ENCODE assay signal across 9 cellular contexts in the genomic region with DNA sequence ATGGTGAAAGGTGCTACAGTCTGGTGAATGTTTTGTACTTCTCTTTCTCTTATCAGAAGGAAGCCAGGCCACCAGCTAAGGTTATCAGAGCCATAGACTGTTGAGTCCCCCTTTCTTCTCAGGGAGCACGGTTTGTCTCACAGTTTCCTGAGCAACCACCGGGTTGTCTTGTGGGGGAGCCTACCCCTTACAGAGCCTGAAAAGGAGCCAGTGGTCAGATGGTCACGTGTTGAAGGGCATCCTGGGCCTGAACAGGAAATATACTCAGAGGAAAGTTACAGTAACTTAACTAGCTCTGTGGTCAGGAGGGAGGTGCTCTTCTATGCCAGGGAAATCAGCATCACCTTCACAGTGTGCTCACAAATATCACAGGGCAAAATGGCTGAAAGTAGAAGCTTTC. TPM values are rescaled to one million over a fixed set of nuclear protein-coding genes. Genes with fewer than 3 reads are reported as not detected.
A peak's percentile ranks its signal among the peaks of the same experiment; 100 is the strongest.
DNase-seq lines count a peak whose midpoint lies in the region; ATAC-seq and FAIRE-seq lines count a peak whose summit lies in the region.
"Had no signal": no experiment of that assay in that cellular context is flagged by ENCODE, and none has a peak within 500 bp of the region (broad histone marks: within the 10 kb centered on the region; RNA-seq: fewer than 3 reads in every experiment).

No MANE protein-coding gene starts in this region.

- no peaks in the 10 kb centered on the region for H3K79me1 ChIP-seq in mesendoderm (ENCODE audit: low read length)

- no peak overlapping the region for H3K23ac ChIP-seq in mesendoderm (ENCODE audit: low read length)

- peaks cover 19% of the 10 kb centered on the region for H3K9me3 Mint-ChIP-seq in activated CD4-positive, alpha-beta T cell treated with anti-CD3 and anti-CD28 coated beads, Interleukin-2, amount 10 ng/mL, durations not matched to agents 24 days and 14 days
- H3K9me3 Mint-ChIP-seq: activated B cell treated with CpG ODN at 0.5 μM for 24 hours had no signal

- no peak overlapping the region for H3K18ac ChIP-seq in mesendoderm (ENCODE audit: low read length)

- peaks cover 8% of the 10 kb centered on the region for H3K4me1 ChIP-seq in mesendoderm (ENCODE audit: control insufficient read depth, low read depth, low read length)

- no peak for FAIRE-seq in urothelium cell line (lab: Jason Lieb, UNC)

- no peak overlapping the region for H2BK120ac ChIP-seq in mesendoderm (ENCODE audit: low read depth, low read length)

- intact Hi-C loops in activated CD4-positive, alpha-beta T cell treated with anti-CD3 and anti-CD28 coated beads, Interleukin-2, amount 10 ng/mL, durations not matched to agents 24 days and 14 days (cut with micrococcal nuclease), result loop anchor here (1.0 kb wide), 3 partner anchors 8 to 12 kb away; partner anchors contain the start of gene CD28

- no peak overlapping the region for H4K5ac ChIP-seq in mesendoderm (ENCODE audit: low read length)

- H2BK15ac ChIP-seq in mesendoderm (replicated peaks; ENCODE audit: low read depth), result no peak overlapping the region

- no peaks in the 10 kb centered on the region for H3K27me3 ChIP-seq in mesendoderm (ENCODE audit: insufficient read depth, low read length, poor library complexity)

- no peak overlapping the region for H3K4me3 ChIP-seq in mesendoderm (ENCODE audit: low read length)

- no CpG with 5 or more reads among the region's 3 CpGs for WGBS in mesendoderm (ENCODE audit: extremely low coverage, insufficient coverage, low lambda C conversion rate)

- no peak overlapping the region for H3K56ac ChIP-seq in mesendoderm (ENCODE audit: low read length)

- no peak overlapping the region for H2AK5ac ChIP-seq in mesendoderm (ENCODE audit: low read length)

- H3K79me2 ChIP-seq in mesendoderm (ENCODE audit: control insufficient read depth, insufficient read depth, low read length), result no peaks in the 10 kb centered on the region

- no peak overlapping the region for H3K4me2 ChIP-seq in mesendoderm (ENCODE audit: low read length)

- H3K27ac ChIP-seq in mesendoderm (ENCODE audit: low read depth, low read length), result no peak overlapping the region

- no peak overlapping the region for H4K8ac ChIP-seq in mesendoderm (ENCODE audit: low read depth, low read length)

- H3K36me3 ChIP-seq in mesendoderm (ENCODE audit: control insufficient read depth, insufficient read depth, low read length), result no peaks in the 10 kb centered on the region

- H3K4me3 Mint-ChIP-seq in activated CD4-positive, alpha-beta T cell treated with anti-CD3 and anti-CD28 coated beads, Interleukin-2, amount 10 ng/mL, durations not matched to agents 24 days and 14 days, result peak overlapping the region; percentile 66
- H3K4me3 Mint-ChIP-seq: activated B cell treated with CpG ODN at 0.5 μM for 24 hours had no signal

- H3K27ac Mint-ChIP-seq in activated CD4-positive, alpha-beta T cell treated with anti-CD3 and anti-CD28 coated beads, Interleukin-2, amount 10 ng/mL, durations not matched to agents 24 days and 14 days, result peak overlapping the region; percentile 99
- H3K27ac Mint-ChIP-seq: activated B cell treated with CpG ODN at 0.5 μM for 24 hours had no signal

- peak; percentile 78 for ATAC-seq in HG03135 (IDR thresholded peaks at IDR 0.05; ENCODE audit: unreplicated experiment)

- H3K36me3 Mint-ChIP-seq in activated CD4-positive, alpha-beta T cell treated with anti-CD3 and anti-CD28 coated beads, Interleukin-2, amount 10 ng/mL, durations not matched to agents 24 days and 14 days (ENCODE audit: low read depth), result peaks cover 69% of the 10 kb centered on the region

- H3K4me1 Mint-ChIP-seq in activated CD4-positive, alpha-beta T cell treated with anti-CD3 and anti-CD28 coated beads, Interleukin-2, amount 10 ng/mL, durations not matched to agents 24 days and 14 days, result peaks cover 91% of the 10 kb centered on the region
- H3K4me1 Mint-ChIP-seq: activated B cell treated with CpG ODN at 0.5 μM for 24 hours had no signal

- H3K4ac ChIP-seq in mesendoderm (ENCODE audit: low read depth, low read length), result no peak overlapping the region

- no peaks in the 10 kb centered on the region for H3K27me3 Mint-ChIP-seq in activated CD4-positive, alpha-beta T cell treated with anti-CD3 and anti-CD28 coated beads, Interleukin-2, amount 10 ng/mL, durations not matched to agents 24 days and 14 days

- no peak overlapping the region for H3K9ac ChIP-seq in mesendoderm (ENCODE audit: low read length)

- H2BK5ac ChIP-seq in mesendoderm (ENCODE audit: low read length), result no peak overlapping the region

- peak; percentile 64 for DNase-seq in activated naive CD4-positive, alpha-beta T cell treated with Interleukin-2 at 50 U/mL for 16 hours
- no peak for DNase-seq in activated naive CD4-positive, alpha-beta T cell treated with anti-CD3 and anti-CD28 coated beads, Interleukin-2, amount 50 U/mL, for 16 hours
- peak; percentile 92 for DNase-seq in activated CD4-positive, alpha-beta T cell treated with anti-CD3 and anti-CD28 coated beads, Interleukin-2, amount 10 ng/mL, durations not matched to agents 24 days and 14 days
- DNase-seq in mesendoderm (peak; percentile 88), urothelium cell line (ENCODE audit: low spot score) (no peak), 8988T (no peak), cortex of kidney (lab: John Stamatoyannopoulos, UW) (no peak)
- DNase-seq: activated B cell treated with CpG ODN at 0.5 μM for 24 hours had no signal

RNA-seq across cellular contexts. Expression of gene CD28, which starts 11.6 kb away (rescaled TPM):
- 130 and 132 TPM in 2 replicates for total RNA-seq in activated CD4-positive, alpha-beta T cell treated with anti-CD3 and anti-CD28 coated beads, Interleukin-2, amount 10 ng/mL, durations not matched to agents 24 days and 14 days
- not detected for polyA plus RNA-seq in mesendoderm (2013, experiment 1 of 2)
- polyA plus RNA-seq in mesendoderm (2013, experiment 2 of 2), result not detected
- total RNA-seq: activated B cell treated with CpG ODN at 0.5 μM for 24 hours had no signal

Comparison
In these comparisons a context has a peak if more than half of its experiments do, and no peak if none do; other contexts are left out.
1. DNase-seq: peak in activated naive CD4-positive, alpha-beta T cell treated with Interleukin-2 at 50 U/mL for 16 hours (single experiment), activated CD4-positive, alpha-beta T cell treated with anti-CD3 and anti-CD28 coated beads, Interleukin-2, amount 10 ng/mL, durations not matched to agents 24 days and 14 days (single experiment) and mesendoderm (single experiment); none in activated naive CD4-positive, alpha-beta T cell treated with anti-CD3 and anti-CD28 coated beads, Interleukin-2, amount 50 U/mL, for 16 hours (single experiment), urothelium cell line (single experiment), 8988T (single experiment) and cortex of kidney (single experiment).